10 cellular contexts compared by ENCODE assay signal in the genomic region with DNA sequence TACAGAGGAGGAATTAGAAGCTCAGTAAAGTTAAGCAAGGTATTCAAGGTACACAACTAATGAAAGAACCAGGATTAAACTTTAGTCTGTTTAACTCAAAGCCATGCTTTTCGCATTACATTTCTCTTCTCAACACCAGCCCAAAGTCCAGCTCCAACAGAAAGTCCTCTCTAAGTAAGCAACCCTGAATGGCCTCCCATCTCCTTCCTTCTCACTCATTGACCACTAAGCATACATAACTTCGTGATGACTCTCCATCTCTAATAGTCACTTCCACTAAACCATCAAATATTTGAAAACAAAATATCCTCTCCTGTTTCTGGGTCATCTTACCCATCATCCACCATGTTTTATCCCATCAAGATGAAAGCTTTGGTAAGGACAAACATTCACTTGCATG.
DNase-seq lines count a peak whose midpoint lies in the region; ATAC-seq and TF ChIP-seq lines count a peak whose summit lies in the region.
"Had no signal": no experiment of that assay in that cellular context is flagged by ENCODE, and none has a peak within 500 bp of the region (broad histone marks: within the 10 kb centered on the region; RNA-seq: fewer than 3 reads in every experiment).

No MANE protein-coding gene starts in this region.

- H3K4me1 Mint-ChIP-seq in glutamatergic neuron (ENCODE audit: low read depth, unreplicated experiment) = peaks cover 33% of the 10 kb centered on the region

- no peaks in the 10 kb centered on the region for H3K36me3 Mint-ChIP-seq in glutamatergic neuron (ENCODE audit: unreplicated experiment)

- peaks cover 7% of the 10 kb centered on the region for H3K27me3 Mint-ChIP-seq in glutamatergic neuron (ENCODE audit: unreplicated experiment)

- peak overlapping the region; percentile 34 for H3K27ac Mint-ChIP-seq in glutamatergic neuron (ENCODE audit: unreplicated experiment)

- H3K9me3 Mint-ChIP-seq in glutamatergic neuron (ENCODE audit: unreplicated experiment) = no peaks in the 10 kb centered on the region

- no peak for TF ChIP-seq CTCF in glutamatergic neuron (IDR thresholded peaks at IDR 0.05; ENCODE audit: partially characterized antibody, unreplicated experiment)

- H3K4me3 Mint-ChIP-seq in glutamatergic neuron (ENCODE audit: unreplicated experiment) = peak overlapping the region; percentile 6

- ATAC-seq in stimulated activated naive CD8-positive, alpha-beta T cell treated with anti-CD3 and anti-CD28 coated beads, Interleukin-15, Interleukin-2, amounts not matched to agents 100 U/mL and 50 U/mL, for 24 hours = no peak
- ATAC-seq: A549 had no signal

- DNase-seq in HCEC 1CT (peak; percentile 74), astrocyte of the hippocampus (ENCODE audit: low read depth, low spot score) (peak; percentile 16), glutamatergic neuron (no peak), iPS-NIHi11 (ENCODE audit: low spot score) (no peak)
- no peak for DNase-seq in stimulated activated naive CD8-positive, alpha-beta T cell treated with anti-CD3 and anti-CD28 coated beads, Interleukin-15, Interleukin-2, amounts not matched to agents 100 U/mL and 50 U/mL, for 24 hours
- DNase-seq in stimulated activated CD4-positive, alpha-beta T cell treated with anti-CD3 and anti-CD28 coated beads, Interleukin-1b, Interleukin-23, amount 100 ng/mL, for 48 hours = no peak
- DNase-seq: AML-193, DMS53, GF-D8 had no signal

Comparison
In these comparisons a context has a peak if more than half of its experiments do, and no peak if none do; other contexts are left out.
1. DNase-seq: peak in HCEC 1CT (single experiment) and astrocyte of the hippocampus (single experiment); none in glutamatergic neuron (single experiment), stimulated activated naive CD8-positive, alpha-beta T cell treated with anti-CD3 and anti-CD28 coated beads, Interleukin-15, Interleukin-2, amounts not matched to agents 100 U/mL and 50 U/mL, for 24 hours (single experiment), stimulated activated CD4-positive, alpha-beta T cell treated with anti-CD3 and anti-CD28 coated beads, Interleukin-1b, Interleukin-23, amount 100 ng/mL, for 48 hours (single experiment) and iPS-NIHi11 (single experiment).